Comparison of ENCODE assay signal across 26 cellular contexts in genomic region chr1:95733031-95733430, GRCh38.
"Had no signal": no experiment of that assay in that cellular context is flagged by ENCODE, and none has a peak within 500 bp of the region (broad histone marks: within the 10 kb centered on the region; RNA-seq: fewer than 3 reads in every experiment).

No MANE protein-coding gene starts in this region.

- H3K36me3 ChIP-seq: colonic mucosa, esophagus squamous epithelium, gastroesophageal sphincter, heart left ventricle, lower lobe of right lung, neutrophil, sigmoid colon, spleen, thoracic aorta, tibial nerve, upper lobe of left lung had no signal

- H3K4me3 ChIP-seq: colonic mucosa, esophagus squamous epithelium, gastroesophageal sphincter, heart left ventricle, hepatocyte, lower lobe of right lung, mucosa of descending colon, psoas muscle, sigmoid colon, spleen, thoracic aorta, tibial nerve, upper lobe of left lung had no signal

- ATAC-seq: gastroesophageal sphincter; heart left ventricle; left ventricle myocardium superior; lower lobe of right lung; mucosa of descending colon; natural killer cell treated with Interleukin-12 subunit alpha and Interleukin-12 subunit beta and Interleukin-15 and Interleukin-18, amount 100 ng/mL, for 72 hours; psoas muscle; right cardiac atrium; stimulated activated memory B cell treated with anti-CD40 and anti-IgM and Interleukin-4, amounts not matched to agents 10 μg/mL and 1 μg/mL and 100 μg/mL, for 72 hours; stimulated activated naive CD8-positive, alpha-beta T cell treated with anti-CD3 and anti-CD28 coated beads, Interleukin-15, Interleukin-2, amounts not matched to agents 100 U/mL and 50 U/mL, for 24 hours had no signal

- DNase-seq: colonic mucosa; effector memory CD4-positive, alpha-beta T cell; erythroblast; esophagus squamous epithelium; foreskin fibroblast; heart left ventricle; left ventricle myocardium superior; lower lobe of right lung; mucosa of descending colon; naive B cell; psoas muscle; right cardiac atrium; sigmoid colon; spleen; stimulated activated CD4-positive, alpha-beta T cell treated with anti-CD3 and anti-CD28 coated beads, Interleukin-4, amount 100 ng/mL, for 4 hours; stimulated activated naive CD8-positive, alpha-beta T cell treated with anti-CD3 and anti-CD28 coated beads, Interleukin-15, Interleukin-2, amounts not matched to agents 100 U/mL and 50 U/mL, for 24 hours; upper lobe of left lung had no signal

- H3K9me3 ChIP-seq: colonic mucosa, esophagus squamous epithelium, mucosa of descending colon, neutrophil, thoracic aorta had no signal

- FAIRE-seq: endothelial cell of umbilical vein, urothelium cell line had no signal

- H3K4me2 ChIP-seq: hepatocyte had no signal

- H3K79me2 ChIP-seq: hepatocyte had no signal

- H3K27ac ChIP-seq: colonic mucosa, esophagus squamous epithelium, gastroesophageal sphincter, heart left ventricle, hepatocyte, lower lobe of right lung, neutrophil, psoas muscle, sigmoid colon, spleen, thoracic aorta, tibial nerve, upper lobe of left lung had no signal

- H3K4me1 ChIP-seq: colonic mucosa, gastroesophageal sphincter, heart left ventricle, lower lobe of right lung, psoas muscle, sigmoid colon, spleen, tibial nerve, upper lobe of left lung had no signal

- H2AFZ ChIP-seq: hepatocyte had no signal

- H3K27me3 ChIP-seq: colonic mucosa, esophagus squamous epithelium, gastroesophageal sphincter, heart left ventricle, hepatocyte, neutrophil, sigmoid colon, spleen, tibial nerve, upper lobe of left lung had no signal
